32 cellular contexts compared by ENCODE assay signal in the genomic region with DNA sequence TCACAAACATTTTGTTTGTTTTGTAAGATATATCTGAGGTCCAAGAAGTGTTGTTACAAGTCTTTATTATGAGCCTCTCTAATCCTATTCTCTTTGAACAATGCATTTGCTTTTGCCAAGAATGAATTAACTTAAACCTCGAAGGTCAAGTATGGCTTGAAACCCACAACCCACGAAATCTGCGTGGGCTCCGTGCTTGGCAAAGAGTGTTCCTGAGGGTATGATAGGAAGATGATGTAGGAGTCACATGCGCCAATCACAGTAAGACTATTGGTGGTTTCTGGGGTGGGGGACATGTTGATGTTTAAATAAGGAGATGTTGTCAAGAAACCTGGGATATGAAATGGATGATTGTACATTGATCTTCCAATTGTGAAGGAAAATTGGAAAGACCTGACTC.
A peak's percentile ranks its signal among the peaks of the same experiment; 100 is the strongest.
DNase-seq lines count a peak whose midpoint lies in the region; ATAC-seq and TF ChIP-seq lines count a peak whose summit lies in the region.
"Had no signal": no experiment of that assay in that cellular context is flagged by ENCODE, and none has a peak within 500 bp of the region (broad histone marks: within the 10 kb centered on the region; RNA-seq: fewer than 3 reads in every experiment).

No MANE protein-coding gene starts in this region.

- H3K4me3 ChIP-seq in PC-3 (ENCODE audit: low read length) (no peak overlapping the region), cardiac fibroblast (replicated peaks in 1 of 2; ENCODE audit: low read depth in 2 of 2, low read length in 2 of 2) (no peak overlapping the region)
- H3K4me3 ChIP-seq: gastrocnemius medialis, GM12878, prostate gland, stomach, tibial artery had no signal

- peak overlapping the region; percentile 63 for H3K4me2 ChIP-seq in PC-3 (ENCODE audit: low read length)

- no peaks in the 10 kb centered on the region for H3F3A ChIP-seq in PC-3 (ENCODE audit: low read length, unreplicated experiment)

- intact Hi-C loops in PC-3 (cut with micrococcal nuclease) = loop anchor here (5.0 kb wide), 1 partner anchor 114 kb away; no protein-coding TSS in a partner anchor

- ATAC-seq in PC-3 (0 out of 2 replicates have a peak, but pooled peaks have one; percentile 16), GM21619 (IDR thresholded peaks at IDR 0.05; ENCODE audit: unreplicated experiment) (no peak)
- ATAC-seq: activated CD4-positive, alpha-beta T cell treated with anti-CD3 and anti-CD28 coated beads for 36 hours; activated naive CD8-positive, alpha-beta T cell treated with anti-CD3 and anti-CD28 coated beads, Interleukin-2, amount 50 U/mL, for 24 hours; activated T-cell treated with anti-CD3 and anti-CD28 coated beads, Interleukin-2, amount 50 U/mL, for 4 hours; esophagus mucosa; gastrocnemius medialis; GM12878; HepG2; left ventricle myocardium superior; SK-N-SH treated with all-trans-retinoic acid at 6 μM for 48 hours had no signal

- peak overlapping the region; percentile 83 for H3K9ac ChIP-seq in PC-3 (ENCODE audit: low read length)

- no peaks in the 10 kb centered on the region for H3K27me3 ChIP-seq in PC-3 (ENCODE audit: low read length)
- H3K27me3 ChIP-seq: gastrocnemius medialis, stomach, tibial artery had no signal

- CTCF ChIA-PET in PC-3 (lab: Charles Lee) = interaction anchor here (0.6 kb wide), 1 partner anchor 526 kb away, joined by 3 read pairs; no protein-coding TSS in a partner anchor

- TF ChIP-seq CTCF in PC-3 (conservative IDR thresholded peaks at IDR 0.05; ENCODE audit: low read depth, low read length) (no peak), cardiac fibroblast (IDR thresholded peaks at IDR 0.05; ENCODE audit: low read depth, low read length) (no peak)

- H3K27ac ChIP-seq in PC-3 (ENCODE audit: low read length) = peak overlapping the region; percentile 98
- H3K27ac ChIP-seq: gastrocnemius medialis, HL-60, prostate gland, stomach, tibial artery had no signal

- peaks cover 39% of the 10 kb centered on the region for H3K4me1 ChIP-seq in PC-3 (ENCODE audit: insufficient read depth, low read length)
- H3K4me1 ChIP-seq: gastrocnemius medialis, prostate gland, stomach, tibial artery had no signal

- no peaks in the 10 kb centered on the region for H3K36me3 ChIP-seq in PC-3 (ENCODE audit: low read depth, low read length)
- H3K36me3 ChIP-seq: gastrocnemius medialis, prostate gland had no signal

- BruUV-seq in PC-3 (replicated peaks; lab: Mats Ljungman, UMichigan) = no TSS peak

- no peaks in the 10 kb centered on the region for H3K9me2 ChIP-seq in PC-3 (replicated peaks; ENCODE audit: low read length)

- no peaks in the 10 kb centered on the region for H3K9me3 ChIP-seq in PC-3 (ENCODE audit: low read length)
- H3K9me3 ChIP-seq: gastrocnemius medialis, prostate gland, stomach, tibial artery had no signal

- H2AFZ ChIP-seq in PC-3 (ENCODE audit: low read length) = no peak overlapping the region

- POLR2A ChIA-PET in PC-3 (lab: Charles Lee; ENCODE audit: unreplicated experiment) = interaction anchor here (0.6 kb wide), 1 partner anchor 330 kb away, joined by 3 read pairs; no protein-coding TSS in a partner anchor

- DNase-seq in HT1080 (ENCODE audit: low read depth) (peak; percentile 51), PC-3 (peak; percentile 33), cardiac fibroblast (ENCODE audit: low read depth in 2 of 2) (peak; percentile 33 to 44), renal cortical epithelial cell (ENCODE audit: low read depth) (peak; percentile 87), superior temporal gyrus (ENCODE audit: extremely low spot score) (no peak), MV-4-11 (lab: John Stamatoyannopoulos, UW) (no peak), NCI-H446 (lab: John Stamatoyannopoulos, UW) (no peak)
- DNase-seq: activated CD4-positive, alpha-beta T cell treated with anti-CD3 and anti-CD28 coated beads for 36 hours; activated gamma-delta T cell treated with Interleukin-2 at 50 U/mL for 16 hours; activated naive CD8-positive, alpha-beta T cell treated with anti-CD3 and anti-CD28 coated beads, Interleukin-2, amount 50 U/mL, for 24 hours; activated T-cell treated with anti-CD3 and anti-CD28 coated beads, Interleukin-2, amount 50 U/mL, for 4 hours; EL; endodermal cell; gastrocnemius medialis; hypothalamus; left ventricle myocardium superior; naive B cell; NCI-H1092 treated with DMSO at 0.1 percent for 48 hours; NCI-H187; NCI-H345; NCI-H748 treated with DMSO at 0.1 percent for 48 hours; nucleus accumbens; stomach; T-helper 2 cell; tibial artery had no signal

- H3K79me2 ChIP-seq in PC-3 (ENCODE audit: low read length) = no peaks in the 10 kb centered on the region

- H4K20me1 ChIP-seq in PC-3 (ENCODE audit: low read length) = no peaks in the 10 kb centered on the region

Comparison
In these comparisons a context has a peak if more than half of its experiments do, and no peak if none do; other contexts are left out.
1. DNase-seq: peak in HT1080 (single experiment), PC-3 (single experiment), cardiac fibroblast (2 of 2) and renal cortical epithelial cell (single experiment); none in superior temporal gyrus (single experiment), MV-4-11 (single experiment) and NCI-H446 (0 of 2).